ENCODE assay signal across 9 cellular contexts in the genomic region with DNA sequence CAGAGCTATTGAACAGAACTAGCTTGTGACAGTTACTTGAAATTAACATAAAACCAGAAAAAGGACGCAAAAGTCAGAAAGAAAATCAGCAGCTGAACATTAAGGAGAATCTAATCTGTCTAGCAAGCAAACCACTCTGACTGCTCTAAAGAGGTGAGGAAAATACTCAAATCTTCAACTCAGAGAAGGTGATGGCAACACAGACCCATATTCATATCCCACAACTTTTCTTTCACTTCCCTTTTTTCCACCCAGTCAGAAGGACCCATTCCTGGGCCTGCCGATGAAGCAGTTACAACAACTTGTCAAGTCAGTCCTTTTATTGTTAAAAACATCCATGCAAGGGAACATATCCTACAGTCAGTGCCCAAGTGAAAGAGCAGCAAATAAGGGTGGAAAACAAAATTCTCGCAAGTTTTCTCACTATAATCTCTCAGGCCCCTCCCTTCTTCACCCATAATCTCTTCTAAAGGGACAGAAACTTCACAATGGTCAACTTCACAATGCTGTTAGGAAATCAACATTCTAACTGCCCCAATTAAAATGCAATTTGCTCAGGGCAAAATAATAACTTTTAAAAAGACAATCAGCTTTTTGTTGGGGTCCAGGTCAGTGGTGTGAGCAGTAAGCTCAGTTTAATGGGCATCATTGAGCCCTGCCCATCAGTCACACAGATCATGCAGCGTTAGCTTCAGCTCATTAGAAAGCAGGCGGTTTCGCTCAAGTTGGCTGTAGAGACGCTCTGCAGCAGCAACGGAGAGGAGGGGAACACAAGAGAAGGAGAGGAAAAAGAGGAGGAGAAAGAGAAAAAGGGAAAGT. TPM values are rescaled to one million over a fixed set of nuclear protein-coding genes. Genes with fewer than 3 reads are reported as not detected.
DNase-seq lines count a peak whose midpoint lies in the region; ATAC-seq and TF ChIP-seq lines count a peak whose summit lies in the region.
"Had no signal": no experiment of that assay in that cellular context is flagged by ENCODE, and none has a peak within 500 bp of the region (broad histone marks: within the 10 kb centered on the region; RNA-seq: fewer than 3 reads in every experiment).

No MANE protein-coding gene starts in this region.

- H3K9me3 Mint-ChIP-seq in activated CD4-positive, alpha-beta memory T cell treated with anti-CD3 and anti-CD28 coated beads for 36 hours: peaks cover 4% of the 10 kb centered on the region
- peaks cover 4% of the 10 kb centered on the region for H3K9me3 Mint-ChIP-seq in neural crest cell

- 79% methylated on average over 8 of the region's 8 CpGs for WGBS in esophagus muscularis mucosa

- H3K9me3 ChIP-seq in esophagus muscularis mucosa: no peaks in the 10 kb centered on the region
- no peaks in the 10 kb centered on the region for H3K9me3 ChIP-seq in colonic mucosa

- intact Hi-C loops in activated CD4-positive, alpha-beta memory T cell treated with anti-CD3 and anti-CD28 coated beads for 36 hours (cut with micrococcal nuclease): loop anchor here (1.0 to 10.0 kb wide), 4 partner anchors 10 to 351 kb away; partner anchors contain the start of gene RPS27
- intact Hi-C loops in esophagus muscularis mucosa (cut with DNase I): no loop called here
- intact Hi-C loops in colonic mucosa (cut with DNase I): no loop called here

- no peak for TF ChIP-seq EP300 in esophagus muscularis mucosa (IDR thresholded peaks at IDR 0.05)

- POLR2A ChIA-PET in activated CD4-positive, alpha-beta memory T cell treated with anti-CD3 and anti-CD28 coated beads for 36 hours (lab: Charles Lee): interaction anchor here (0.7 to 2.4 kb wide), 12 partner anchors 9 to 251 kb away, joined by 3 to 21 read pairs (median 4); partner anchors contain the start of gene RPS27

- DNase-seq in GM12864 (ENCODE audit: low read depth) (peak; percentile 31), neural crest cell (ENCODE audit: low read depth, low spot score) (no peak), esophagus muscularis mucosa (ENCODE audit: extremely low spot score) (no peak), cerebellum (ENCODE audit: low spot score) (no peak), amygdala (lab: John Stamatoyannopoulos, UW) (no peak), colonic mucosa (no peak)
- DNase-seq in activated CD4-positive, alpha-beta memory T cell treated with anti-CD3 and anti-CD28 coated beads for 36 hours: no peak
- DNase-seq: NCI-H524 had no signal

- H3K27me3 Mint-ChIP-seq in activated CD4-positive, alpha-beta memory T cell treated with anti-CD3 and anti-CD28 coated beads for 36 hours: no peaks in the 10 kb centered on the region
- no peaks in the 10 kb centered on the region for H3K27me3 Mint-ChIP-seq in neural crest cell (ENCODE audit: low read depth)

- TF ChIP-seq POLR2A in esophagus muscularis mucosa (IDR thresholded peaks at IDR 0.05; ENCODE audit: low read depth): no peak

- H3K36me3 ChIP-seq in esophagus muscularis mucosa (peaks cover 36 to 73% (median 59%) of the 10 kb centered on the region in 4 donors), colonic mucosa (no peaks in the 10 kb centered on the region)

- peak; percentile 41 for ATAC-seq in HG03045 (IDR thresholded peaks at IDR 0.05; ENCODE audit: unreplicated experiment)

- H3K4me3 Mint-ChIP-seq in activated CD4-positive, alpha-beta memory T cell treated with anti-CD3 and anti-CD28 coated beads for 36 hours: peak overlapping the region; percentile 47
- H3K4me3 Mint-ChIP-seq in neural crest cell: peak overlapping the region; percentile 31

- H3K9ac ChIP-seq in colonic mucosa (ENCODE audit: low read depth in 2 of 2, low read length in 2 of 2): peak overlapping the region in 1 of 2 donors; percentile 23

- H3K36me3 Mint-ChIP-seq in activated CD4-positive, alpha-beta memory T cell treated with anti-CD3 and anti-CD28 coated beads for 36 hours: peaks cover 75% of the 10 kb centered on the region
- H3K36me3 Mint-ChIP-seq in neural crest cell (ENCODE audit: low read depth): peaks cover 43% of the 10 kb centered on the region

- H3K27me3 ChIP-seq in esophagus muscularis mucosa (no peaks in the 10 kb centered on the region), colonic mucosa (no peaks in the 10 kb centered on the region)

- H3K4me3 ChIP-seq in GM12864 (ENCODE audit: low read depth, low read length) (no peak overlapping the region), esophagus muscularis mucosa (no peak overlapping the region), colonic mucosa (no peak overlapping the region)

- H3K4me1 ChIP-seq in esophagus muscularis mucosa (peaks cover 16 to 36% (median 25%) of the 10 kb centered on the region in 4 donors), colonic mucosa (no peaks in the 10 kb centered on the region)

- CTCF ChIA-PET in activated CD4-positive, alpha-beta memory T cell treated with anti-CD3 and anti-CD28 coated beads for 36 hours (lab: Charles Lee): interaction anchor here (0.6 to 2.0 kb wide), 9 partner anchors 12 to 212 kb away, joined by 3 to 9 read pairs (median 3); no protein-coding TSS in a partner anchor

- H3K27ac ChIP-seq in esophagus muscularis mucosa (replicated peaks in 1 of 4): peak overlapping the region in 2 of 4 donors; percentile 4 to 21
- no peak overlapping the region for H3K27ac ChIP-seq in colonic mucosa

- peak overlapping the region; percentile 85 for H3K27ac Mint-ChIP-seq in activated CD4-positive, alpha-beta memory T cell treated with anti-CD3 and anti-CD28 coated beads for 36 hours
- peak overlapping the region; percentile 72 for H3K27ac Mint-ChIP-seq in neural crest cell (ENCODE audit: unreplicated experiment)

- TF ChIP-seq CTCF in GM12864 (IDR thresholded peaks at IDR 0.05; ENCODE audit: low read depth, low read length, missing control alignments) (no peak), neural crest cell (conservative IDR thresholded peaks at IDR 0.05) (no peak), esophagus muscularis mucosa (IDR thresholded peaks at IDR 0.05) (no peak), colonic mucosa (IDR thresholded peaks at IDR 0.05) (no peak)

- H3K4me1 Mint-ChIP-seq in activated CD4-positive, alpha-beta memory T cell treated with anti-CD3 and anti-CD28 coated beads for 36 hours (ENCODE audit: low read depth): peaks cover 76% of the 10 kb centered on the region
- peaks cover 32% of the 10 kb centered on the region for H3K4me1 Mint-ChIP-seq in neural crest cell

RNA-seq across cellular contexts. Expression of gene NUP210L, which starts 3.6 kb away (rescaled TPM):
- total RNA-seq in activated CD4-positive, alpha-beta memory T cell treated with anti-CD3 and anti-CD28 coated beads for 36 hours: under 1 TPM; 0.05 to 0.12 TPM
- 0.05 TPM in 1 of 2 replicates, not detected in the other for total RNA-seq in neural crest cell
- not detected for total RNA-seq in esophagus muscularis mucosa
- not detected for total RNA-seq in cerebellum
- total RNA-seq in colonic mucosa: under 1 TPM; 0.10 to 0.11 TPM

RNA-seq across cellular contexts. Expression of gene TPM3, which starts 33.4 kb away (rescaled TPM):
- 100 to 1,000 TPM; 726 to 736 TPM for total RNA-seq in activated CD4-positive, alpha-beta memory T cell treated with anti-CD3 and anti-CD28 coated beads for 36 hours
- total RNA-seq in neural crest cell (364 and 373 TPM in 2 replicates), esophagus muscularis mucosa (100 to 1,000 TPM in 3 of 4 donors, 10 to 100 TPM in 1; 75.6 to 205 (median 131) TPM), cerebellum (124 TPM), colonic mucosa (100 to 1,000 TPM; 502 to 757 TPM)

RNA-seq across cellular contexts. Expression of gene CFAP141, which starts 47.6 kb away (rescaled TPM):
- not detected for total RNA-seq in activated CD4-positive, alpha-beta memory T cell treated with anti-CD3 and anti-CD28 coated beads for 36 hours
- total RNA-seq in neural crest cell (not detected in 2 replicates), esophagus muscularis mucosa (not detected), cerebellum (not detected), colonic mucosa (not detected)
